10 cellular contexts compared by ENCODE assay signal in genomic region chr21:42724226-42724920, GRCh38.
A peak's percentile ranks its signal among the peaks of the same experiment; 100 is the strongest.
DNase-seq lines count a peak whose midpoint lies in the region; ATAC-seq, FAIRE-seq and TF ChIP-seq lines count a peak whose summit lies in the region.
"Had no signal": no experiment of that assay in that cellular context is flagged by ENCODE, and none has a peak within 500 bp of the region (broad histone marks: within the 10 kb centered on the region; RNA-seq: fewer than 3 reads in every experiment).

No MANE protein-coding gene starts in this region.

- peaks cover 5% of the 10 kb centered on the region; the same call in 1 of the 2 replicates for H3K9me3 ChIP-seq in HepG2 (ENCODE audit: low read length)
- H3K9me3 ChIP-seq in endodermal cell (ENCODE audit: control insufficient read depth, low read length): peaks cover 7% of the 10 kb centered on the region

- FAIRE-seq in HepG2 (lab: Jason Lieb, UNC) (peak; percentile 94), urothelium cell line (lab: Jason Lieb, UNC) (peak; percentile 96)
- FAIRE-seq: A204.1 had no signal

- no peak for DNase-seq in activated naive CD8-positive, alpha-beta T cell treated with anti-CD3 and anti-CD28 coated beads, Interleukin-2, amount 50 U/mL, for 24 hours
- no peak for DNase-seq in activated naive CD8-positive, alpha-beta T cell treated with anti-CD3 and anti-CD28 coated beads for 36 hours
- DNase-seq in brain microvascular endothelial cell: peak; percentile 90
- peak; percentile 91 for DNase-seq in HepG2 (ENCODE audit: low spot score)
- DNase-seq in urothelium cell line (ENCODE audit: low spot score): peak; percentile 91
- DNase-seq in RKO (ENCODE audit: low spot score): no peak
- DNase-seq in endodermal cell: no peak
- DNase-seq: dorsolateral prefrontal cortex had no signal

- H3K4me1 Mint-ChIP-seq in activated naive CD8-positive, alpha-beta T cell treated with anti-CD3 and anti-CD28 coated beads, Interleukin-2, amount 50 U/mL, for 24 hours: peaks cover 13% of the 10 kb centered on the region
- peaks cover 7% of the 10 kb centered on the region for H3K4me1 Mint-ChIP-seq in activated naive CD8-positive, alpha-beta T cell treated with anti-CD3 and anti-CD28 coated beads for 36 hours
- H3K4me1 Mint-ChIP-seq in endodermal cell: peaks cover 10% of the 10 kb centered on the region

- no peak overlapping the region for H3K27ac ChIP-seq in brain microvascular endothelial cell
- peak overlapping the region; percentile 63 for H3K27ac ChIP-seq in HepG2 (ENCODE audit: extremely low read length, insufficient read depth, low read length)
- H3K27ac ChIP-seq in endodermal cell (ENCODE audit: low read depth, low read length): no peak overlapping the region
- H3K27ac ChIP-seq: dorsolateral prefrontal cortex had no signal

- no peak for TF ChIP-seq POLR2A in HepG2 (IDR thresholded peaks at IDR 0.05; ENCODE audit: insufficient read depth in 1 of 2, low read depth in 2 of 2, low read length in 2 of 2)

- H3K4me1 ChIP-seq in HepG2 (ENCODE audit: insufficient read depth, low read length) (peaks cover 58% of the 10 kb centered on the region), endodermal cell (ENCODE audit: control insufficient read depth, insufficient read depth, low read length) (no peaks in the 10 kb centered on the region)

- H3K4me2 ChIP-seq in HepG2 (ENCODE audit: low read depth, low read length): peak overlapping the region; percentile 32

- H3K27me3 Mint-ChIP-seq in activated naive CD8-positive, alpha-beta T cell treated with anti-CD3 and anti-CD28 coated beads, Interleukin-2, amount 50 U/mL, for 24 hours: no peaks in the 10 kb centered on the region
- no peaks in the 10 kb centered on the region for H3K27me3 Mint-ChIP-seq in activated naive CD8-positive, alpha-beta T cell treated with anti-CD3 and anti-CD28 coated beads for 36 hours
- no peaks in the 10 kb centered on the region for H3K27me3 Mint-ChIP-seq in endodermal cell (ENCODE audit: insufficient read depth)

- BruUV-seq in HepG2 (replicated peaks; lab: Mats Ljungman, UMichigan): no TSS peak

- H2AFZ ChIP-seq in HepG2 (ENCODE audit: low read length): no peak overlapping the region

- POLR2A ChIA-PET in HepG2 (lab: Yijun Ruan, JAX): interaction anchor here (1.0 kb wide), 2 partner anchors 14 to 20 kb away, joined by 3 read pairs; no protein-coding TSS in a partner anchor

- no peaks in the 10 kb centered on the region for H4K20me1 ChIP-seq in HepG2 (ENCODE audit: insufficient read depth, low read length)

- intact Hi-C loops in HepG2 (cut with micrococcal nuclease; ENCODE audit: unreplicated experiment): loop anchor here (1.0 kb wide), 2 partner anchors 9 to 14 kb away; no protein-coding TSS in a partner anchor

- no peaks in the 10 kb centered on the region for H3K79me2 ChIP-seq in HepG2 (ENCODE audit: insufficient read depth, low read length)

- TF ChIP-seq EP300 in HepG2 (IDR thresholded peaks at IDR 0.05; ENCODE audit: low read depth in 2 of 2, low read length in 2 of 2) (peak in 1 of 2 experiments; percentile 65; a peak in 2 of 4 replicates), HepG2 (CRISPR knock-in tag; IDR thresholded peaks at IDR 0.05; ENCODE audit: borderline replicate concordance) (peak; percentile 54; the same call in 1 of the 2 replicates)

- in situ Hi-C loops in brain microvascular endothelial cell (cut with HindIII; ENCODE audit: low pct_ligation_motif_present, low sequenced_read_pairs) (no loop called here), HepG2 (cut with HindIII; ENCODE audit: extremely low pct_ligation_motif_present, low pct_unique_long_range_greater_than_20kb) (no loop called here)

- ATAC-seq in activated naive CD8-positive, alpha-beta T cell treated with anti-CD3 and anti-CD28 coated beads, Interleukin-2, amount 50 U/mL, for 24 hours: peak; percentile 33
- peak; percentile 91 for ATAC-seq in HepG2
- no peak for ATAC-seq in GM21717 (IDR thresholded peaks at IDR 0.05; ENCODE audit: unreplicated experiment)

- no peak overlapping the region for H3K27ac Mint-ChIP-seq in activated naive CD8-positive, alpha-beta T cell treated with anti-CD3 and anti-CD28 coated beads, Interleukin-2, amount 50 U/mL, for 24 hours
- no peak overlapping the region for H3K27ac Mint-ChIP-seq in activated naive CD8-positive, alpha-beta T cell treated with anti-CD3 and anti-CD28 coated beads for 36 hours
- H3K27ac Mint-ChIP-seq in endodermal cell: no peak overlapping the region

- H3K36me3 Mint-ChIP-seq in activated naive CD8-positive, alpha-beta T cell treated with anti-CD3 and anti-CD28 coated beads, Interleukin-2, amount 50 U/mL, for 24 hours (ENCODE audit: low read depth): peaks cover 4% of the 10 kb centered on the region
- H3K36me3 Mint-ChIP-seq in activated naive CD8-positive, alpha-beta T cell treated with anti-CD3 and anti-CD28 coated beads for 36 hours: no peaks in the 10 kb centered on the region
- H3K36me3 Mint-ChIP-seq in endodermal cell (ENCODE audit: low read depth): peaks cover 52% of the 10 kb centered on the region

- TF ChIP-seq CTCF in brain microvascular endothelial cell (IDR thresholded peaks at IDR 0.05; ENCODE audit: low read depth, low read length, missing control alignments) (no peak), HepG2 (CRISPR knock-in tag; IDR thresholded peaks at IDR 0.05) (no peak), endodermal cell (conservative IDR thresholded peaks at IDR 0.05) (no peak)

- CTCF ChIA-PET in HepG2 (lab: Yijun Ruan, JAX; ENCODE audit: low intra/inter-chr PET ratio, low total read pairs): no interaction called here

- H3K9ac ChIP-seq in HepG2 (ENCODE audit: insufficient read depth, low read depth, low read length): no peak overlapping the region
- H3K9ac ChIP-seq in endodermal cell (ENCODE audit: extremely low read depth, low read length, poor library complexity, severe bottlenecking): no peak overlapping the region

- H3K4me3 ChIP-seq in brain microvascular endothelial cell (ENCODE audit: low read depth, low read length) (no peak overlapping the region), HepG2 (replicated peaks in 1 of 3; ENCODE audit: insufficient read depth in 1 of 3, low read depth in 2 of 3, low read length in 3 of 3) (no peak overlapping the region), endodermal cell (ENCODE audit: low read length) (no peak overlapping the region)
- H3K4me3 ChIP-seq: dorsolateral prefrontal cortex had no signal

- H3K4me3 Mint-ChIP-seq in activated naive CD8-positive, alpha-beta T cell treated with anti-CD3 and anti-CD28 coated beads, Interleukin-2, amount 50 U/mL, for 24 hours: no peak overlapping the region
- H3K4me3 Mint-ChIP-seq in activated naive CD8-positive, alpha-beta T cell treated with anti-CD3 and anti-CD28 coated beads for 36 hours: no peak overlapping the region
- H3K4me3 Mint-ChIP-seq in endodermal cell: no peak overlapping the region

- 0 out of 2 replicates have a peak, but pooled peaks have one; percentile 30 for TF ChIP-seq RAD21 in HepG2 (CRISPR knock-in tag; IDR thresholded peaks at IDR 0.05)

- H3K36me3 ChIP-seq in brain microvascular endothelial cell (replicated peaks): no peaks in the 10 kb centered on the region
- no peaks in the 10 kb centered on the region; a peak in 1 of 5 replicates for H3K36me3 ChIP-seq in HepG2 (replicated peaks in 1 of 2; ENCODE audit: control insufficient read depth in 1 of 2, insufficient read depth in 2 of 2, low read length in 2 of 2)
- H3K36me3 ChIP-seq in endodermal cell (ENCODE audit: control insufficient read depth, insufficient read depth, low read length): peaks cover 21% of the 10 kb centered on the region

- H3K9me3 Mint-ChIP-seq in activated naive CD8-positive, alpha-beta T cell treated with anti-CD3 and anti-CD28 coated beads, Interleukin-2, amount 50 U/mL, for 24 hours: no peaks in the 10 kb centered on the region
- peaks cover 3% of the 10 kb centered on the region for H3K9me3 Mint-ChIP-seq in activated naive CD8-positive, alpha-beta T cell treated with anti-CD3 and anti-CD28 coated beads for 36 hours
- peaks cover 10% of the 10 kb centered on the region for H3K9me3 Mint-ChIP-seq in endodermal cell

- WGBS in HepG2 (ENCODE audit: low lambda C conversion rate): 51% methylated on average over 11 of the region's 12 CpGs
- WGBS in endodermal cell (ENCODE audit: insufficient coverage in 1 of 2, insufficient read length in 1 of 2), 2 experiments: 90 to 95% methylated on average over 10 to 12 of the region's 12 CpGs

- H3K27me3 ChIP-seq in brain microvascular endothelial cell (replicated peaks): peaks cover 35% of the 10 kb centered on the region
- H3K27me3 ChIP-seq in HepG2 (ENCODE audit: control insufficient read depth in 1 of 2, insufficient read depth in 2 of 2, low read length in 2 of 2): no peaks in the 10 kb centered on the region
- no peaks in the 10 kb centered on the region for H3K27me3 ChIP-seq in endodermal cell (ENCODE audit: control insufficient read depth, insufficient read depth, low read length, poor library complexity, severe bottlenecking)
- H3K27me3 ChIP-seq: dorsolateral prefrontal cortex had no signal

TF ChIP-seq in HepG2, 621 proteins besides CTCF, POLR2A, EP300 and RAD21 (continues in another document):
- TF ChIP-seq GATA4 (IDR thresholded peaks at IDR 0.05; ENCODE audit: borderline replicate concordance, low read depth): no peak
- TF ChIP-seq SIX4 (CRISPR knock-in tag; IDR thresholded peaks at IDR 0.05): no peak
- TF ChIP-seq ZNF746 (CRISPR knock-in tag; IDR thresholded peaks at IDR 0.05): no peak
- TF ChIP-seq NR2C2 (CRISPR knock-in tag; IDR thresholded peaks at IDR 0.05; ENCODE audit: borderline replicate concordance): peak; percentile 25; the same call in 1 of the 2 replicates
- TF ChIP-seq ZNF12 (CRISPR knock-in tag; IDR thresholded peaks at IDR 0.05): no peak
- 0 out of 2 replicates have a peak, but pooled peaks have one; percentile 20 for TF ChIP-seq MAFG (CRISPR knock-in tag; IDR thresholded peaks at IDR 0.05)
- TF ChIP-seq, protein P1, sequence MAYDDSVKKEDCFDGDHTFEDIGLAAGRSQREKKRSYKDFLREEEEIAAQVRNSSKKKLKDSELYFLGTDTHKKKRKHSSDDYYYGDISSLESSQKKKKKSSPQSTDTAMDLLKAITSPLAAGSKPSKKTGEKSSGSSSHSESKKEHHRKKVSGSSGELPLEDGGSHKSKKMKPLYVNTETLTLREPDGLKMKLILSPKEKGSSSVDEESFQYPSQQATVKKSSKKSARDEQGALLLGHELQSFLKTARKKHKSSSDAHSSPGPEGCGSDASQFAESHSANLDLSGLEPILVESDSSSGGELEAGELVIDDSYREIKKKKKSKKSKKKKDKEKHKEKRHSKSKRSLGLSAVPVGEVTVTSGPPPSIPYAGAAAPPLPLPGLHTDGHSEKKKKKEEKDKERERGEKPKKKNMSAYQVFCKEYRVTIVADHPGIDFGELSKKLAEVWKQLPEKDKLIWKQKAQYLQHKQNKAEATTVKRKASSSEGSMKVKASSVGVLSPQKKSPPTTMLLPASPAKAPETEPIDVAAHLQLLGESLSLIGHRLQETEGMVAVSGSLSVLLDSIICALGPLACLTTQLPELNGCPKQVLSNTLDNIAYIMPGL (CRISPR knock-in tag; IDR thresholded peaks at IDR 0.05; ENCODE audit: borderline replicate concordance in 1 of 2, low read depth in 1 of 2): 0 out of 4 replicates have a peak, but pooled peaks of 1 of the 2 experiments have one; percentile 19
- TF ChIP-seq FOXA1 (IDR thresholded peaks at IDR 0.05): no peak
- TF ChIP-seq FOXA1 (CRISPR knock-in tag; IDR thresholded peaks at IDR 0.05): peak; percentile 25; the same call in 1 of the 2 replicates

Comparison
In these comparisons a context has a peak if more than half of its experiments do, and no peak if none do; other contexts are left out.
1. DNase-seq: peak in brain microvascular endothelial cell (single experiment), HepG2 (single experiment) and urothelium cell line (single experiment); none in activated naive CD8-positive, alpha-beta T cell treated with anti-CD3 and anti-CD28 coated beads, Interleukin-2, amount 50 U/mL, for 24 hours (single experiment), activated naive CD8-positive, alpha-beta T cell treated with anti-CD3 and anti-CD28 coated beads for 36 hours (single experiment), RKO (single experiment) and endodermal cell (single experiment).